8 cellular contexts compared by ENCODE assay signal in genomic region chr10:42753126-42753506, GRCh38. TPM values are rescaled to one million over a fixed set of nuclear protein-coding genes. Genes with fewer than 3 reads are reported as not detected.
A peak's percentile ranks its signal among the peaks of the same experiment; 100 is the strongest.
DNase-seq lines count a peak whose midpoint lies in the region; ATAC-seq and TF ChIP-seq lines count a peak whose summit lies in the region.

No MANE protein-coding gene starts in this region.

- no peak for TF ChIP-seq POLR2A in vagina (IDR thresholded peaks at IDR 0.05)

- H3K27ac ChIP-seq in HL-60 (replicated peaks) (no peak overlapping the region), vagina (peak overlapping the region; percentile 69)

- intact Hi-C loops in vagina (cut with DNase I): loop anchor here (10.0 kb wide), 1 partner anchor 352 kb away; no protein-coding TSS in a partner anchor

- peak overlapping the region; percentile 88 for H3K4me3 Mint-ChIP-seq in T-helper 17 cell

- in situ Hi-C loops in G401 (cut with HindIII; ENCODE audit: low sequenced_read_pairs): no loop called here
- in situ Hi-C loops in astrocyte of the cerebellum (cut with HindIII; ENCODE audit: low sequenced_read_pairs): no loop called here

- H3K4me1 ChIP-seq in vagina: peaks cover 35% of the 10 kb centered on the region

- H3K36me3 ChIP-seq in vagina: no peaks in the 10 kb centered on the region

- TF ChIP-seq CTCF in HL-60 (IDR thresholded peaks at IDR 0.05; ENCODE audit: insufficient read depth, low read length) (peak; percentile 58), astrocyte of the cerebellum (IDR thresholded peaks at IDR 0.05; ENCODE audit: low read depth, low read length, missing control alignments) (peak; percentile 77), retinal pigment epithelial cell (conservative IDR thresholded peaks at IDR 0.05; ENCODE audit: low read depth, low read length) (peak; percentile 87), vagina (IDR thresholded peaks at IDR 0.05) (peak; percentile 73 to 84 (median 83))

- DNase-seq in G401 (ENCODE audit: low spot score) (peak; percentile 70), HL-60 (ENCODE audit: low read depth in 1 of 2, low spot score in 1 of 2) (peak; percentile 18 to 71), T-helper 17 cell (peak; percentile 38 to 63 (median 41)), astrocyte of the cerebellum (ENCODE audit: low read depth) (peak; percentile 8), hypothalamus (lab: John Stamatoyannopoulos, UW) (peak in 36 of 51 donors; percentile 3 to 70 (median 30)), retinal pigment epithelial cell (ENCODE audit: low read depth) (peak; percentile 10), vagina (ENCODE audit: extremely low spot score in 2 of 2) (no peak)

- ATAC-seq in T-helper 17 cell (peak; percentile 79), GM21717 (IDR thresholded peaks at IDR 0.05; ENCODE audit: unreplicated experiment) (no peak)

- no peak overlapping the region for H3K27ac Mint-ChIP-seq in T-helper 17 cell

- H3K36me3 Mint-ChIP-seq in T-helper 17 cell (ENCODE audit: low read depth): peaks cover 3% of the 10 kb centered on the region

- H3K27me3 Mint-ChIP-seq in T-helper 17 cell: peaks cover 60% of the 10 kb centered on the region

- H3K9me3 ChIP-seq in T-helper 17 cell (ENCODE audit: control insufficient read depth, low read length, poor library complexity, severe bottlenecking) (no peaks in the 10 kb centered on the region), vagina (no peaks in the 10 kb centered on the region)

- H3K4me3 ChIP-seq in HL-60 (replicated peaks; ENCODE audit: insufficient read depth, low read length) (no peak overlapping the region), astrocyte of the cerebellum (ENCODE audit: low read depth, low read length) (peak overlapping the region; percentile 38), retinal pigment epithelial cell (ENCODE audit: low read length) (peak overlapping the region; percentile 37), vagina (peak overlapping the region; percentile 51 to 55)

- H3K4me1 Mint-ChIP-seq in T-helper 17 cell: peaks cover 7% of the 10 kb centered on the region

- H3K27me3 ChIP-seq in HL-60 (ENCODE audit: insufficient read depth, poor library complexity, severe bottlenecking) (peaks cover 45% of the 10 kb centered on the region), vagina (no peaks in the 10 kb centered on the region)

RNA-seq across cellular contexts. Expression of gene BMS1, which starts 29.5 kb away (rescaled TPM):
- total RNA-seq in G401 (2014; rRNA removed; shearing (Covaris generic)): 18.4 and 27.7 TPM in 2 replicates
- total RNA-seq in T-helper 17 cell: 10 to 100 TPM; 13.0 to 14.2 TPM
- 12.0 TPM for total RNA-seq in vagina

Comparison
In these comparisons a context has a peak if more than half of its experiments do, and no peak if none do; other contexts are left out.
1. DNase-seq: peak in G401 (single experiment), HL-60 (2 of 2), T-helper 17 cell (3 of 3), astrocyte of the cerebellum (single experiment), hypothalamus (36 of 51) and retinal pigment epithelial cell (single experiment); none in vagina (0 of 2).
2. Peak in every context shown above with its lines, with median percentiles within 50 percentile points of each other: CTCF ChIP-seq.